Comparison of ENCODE assay signal across 20 cellular contexts in the genomic region with DNA sequence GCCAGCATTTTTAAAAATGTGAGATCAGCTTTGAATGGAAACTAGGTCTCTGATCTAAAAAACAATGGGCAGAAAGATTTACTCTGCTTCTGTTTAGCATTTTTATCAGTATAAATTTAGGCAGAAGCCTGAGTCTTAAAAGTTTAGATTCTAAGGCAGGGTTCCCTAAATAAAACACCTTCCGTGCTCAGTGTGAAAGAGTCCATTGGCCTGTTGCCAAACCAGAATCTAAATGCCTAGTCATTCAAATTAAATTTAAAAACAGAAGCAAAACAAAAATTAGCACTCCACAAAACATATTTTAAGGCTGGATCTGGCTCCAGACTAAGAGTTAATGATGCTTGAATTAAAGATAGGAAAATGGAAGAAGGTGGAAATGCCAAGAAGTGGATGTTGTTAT. TPM values are rescaled to one million over a fixed set of nuclear protein-coding genes. Genes with fewer than 3 reads are reported as not detected.
DNase-seq lines count a peak whose midpoint lies in the region; ATAC-seq lines count a peak whose summit lies in the region.
"Had no signal": no experiment of that assay in that cellular context is flagged by ENCODE, and none has a peak within 500 bp of the region (broad histone marks: within the 10 kb centered on the region; RNA-seq: fewer than 3 reads in every experiment).

No MANE protein-coding gene starts in this region.

- H3K9ac ChIP-seq in SK-N-MC (ENCODE audit: insufficient read length): no peak overlapping the region
- H3K9ac ChIP-seq: neural progenitor cell had no signal

- ATAC-seq in GM19455 (IDR thresholded peaks at IDR 0.05; ENCODE audit: unreplicated experiment): no peak
- ATAC-seq: effector memory CD8-positive, alpha-beta T cell; left colon had no signal

- H3K27ac ChIP-seq in SK-N-MC: peak overlapping the region; percentile 68
- H3K27ac ChIP-seq: neural progenitor cell, prostate gland, RWPE1 had no signal

- DNase-seq in DMS153 treated with DMSO at 0.1 percent for 48 hours (lab: John Stamatoyannopoulos, UW; ENCODE audit: unreplicated experiment) (peak; percentile 14), DMS153 (lab: John Stamatoyannopoulos, UW) (no peak), KBM-7 (peak; percentile 45), SK-N-MC (ENCODE audit: low read depth, low spot score) (no peak), lung microvascular endothelial cell (ENCODE audit: low read depth in 2 of 2) (peak; percentile 57 to 58), T-helper 9 cell (no peak), NCI-H2171 (lab: John Stamatoyannopoulos, UW) (no peak)
- DNase-seq: 8988T; activated CD4-positive, alpha-beta T cell treated with anti-CD3 and anti-CD28 coated beads, Interleukin-2, amount 10 ng/mL, durations not matched to agents 24 days and 14 days; activated CD8-positive, alpha-beta memory T cell treated with anti-CD3 and anti-CD28 coated beads, Interleukin-2, amount 50 U/mL, for 4 hours; activated effector memory CD4-positive, alpha-beta T cell treated with Interleukin-2 at 50 U/mL for 16 hours; cerebellar nuclear complex; effector memory CD8-positive, alpha-beta T cell; left colon; NCI-H2107; NK-92 treated with Interleukin-12 subunit alpha and Interleukin-12 subunit beta, amount 100 ng/mL, for 24 hours had no signal

- in situ Hi-C loops in KBM-7 (cut with MboI; ENCODE audit: low pct_unique_long_range_greater_than_20kb, low sequenced_read_pairs): no loop called here

- H3K36me3 ChIP-seq in SK-N-MC (ENCODE audit: insufficient read depth, low read length): no peaks in the 10 kb centered on the region
- H3K36me3 ChIP-seq: neural progenitor cell, prostate gland had no signal

- H3K4me3 ChIP-seq in SK-N-MC: peak overlapping the region; percentile 59
- H3K4me3 ChIP-seq: neural progenitor cell, prostate gland had no signal

- H3K9me3 ChIP-seq in SK-N-MC (ENCODE audit: low read depth, low read length): no peaks in the 10 kb centered on the region
- H3K9me3 ChIP-seq: prostate gland had no signal

RNA-seq across cellular contexts. Expression of a gene that starts 4.5 kb away (rescaled TPM):
- total RNA-seq in lung microvascular endothelial cell: 2.0 and 2.2 TPM in 2 replicates
- total RNA-seq: activated CD4-positive, alpha-beta T cell treated with anti-CD3 and anti-CD28 coated beads, Interleukin-2, amount 10 ng/mL, durations not matched to agents 24 days and 14 days had no signal

Comparison
In these comparisons a context has a peak if more than half of its experiments do, and no peak if none do; other contexts are left out.
1. DNase-seq: peak in DMS153 treated with DMSO at 0.1 percent for 48 hours (single experiment), KBM-7 (single experiment) and lung microvascular endothelial cell (2 of 2); none in DMS153 (single experiment), SK-N-MC (single experiment), T-helper 9 cell (single experiment) and NCI-H2171 (single experiment).